1 cellular context compared by ENCODE assay signal in the genomic region with DNA sequence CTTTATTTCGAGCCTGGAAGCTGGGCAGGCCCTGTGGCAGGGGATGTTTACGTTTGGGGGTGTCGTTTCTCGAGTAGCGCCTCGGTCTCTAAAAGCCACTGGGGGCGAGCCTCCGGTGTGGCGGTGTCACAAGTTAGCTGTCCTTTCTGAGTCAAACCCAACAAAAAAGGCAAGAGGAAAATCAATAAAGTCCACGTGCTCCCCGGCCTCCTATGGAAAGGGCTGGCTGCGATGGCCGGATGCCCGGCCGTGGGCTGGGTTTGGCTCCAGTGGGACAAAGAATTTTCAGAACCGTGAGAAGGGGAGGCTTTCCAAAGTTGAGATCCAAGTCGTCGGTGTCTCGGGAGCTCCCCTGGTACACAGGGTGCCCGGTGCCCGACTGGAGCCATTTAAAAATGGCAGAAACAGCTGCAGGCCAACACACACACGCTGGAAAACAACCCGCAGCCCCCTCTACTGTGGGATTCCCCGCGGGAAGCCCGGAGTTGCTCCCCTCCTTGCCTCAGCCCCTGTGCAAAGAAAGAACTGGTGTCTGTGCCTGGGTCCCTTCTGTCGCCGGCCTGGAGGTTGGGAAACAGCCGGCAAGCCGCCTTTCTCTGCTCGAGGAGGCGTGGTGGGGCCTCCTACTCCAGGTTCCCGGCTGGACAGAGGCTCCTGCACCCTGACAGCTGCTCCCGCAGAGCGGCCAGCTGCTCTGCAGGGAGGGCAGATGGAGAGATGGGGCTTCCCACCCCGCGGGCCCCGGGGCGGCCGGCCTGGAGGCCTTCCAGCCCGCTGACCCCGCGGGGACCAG.
A peak's percentile ranks its signal among the peaks of the same experiment; 100 is the strongest.
TF ChIP-seq lines count a peak whose summit lies in the region.

No MANE protein-coding gene starts in this region.

TF ChIP-seq in HepG2, 621 proteins besides CTCF, POLR2A, EP300 and RAD21 (continued from another document):
- TF ChIP-seq, protein P1, sequence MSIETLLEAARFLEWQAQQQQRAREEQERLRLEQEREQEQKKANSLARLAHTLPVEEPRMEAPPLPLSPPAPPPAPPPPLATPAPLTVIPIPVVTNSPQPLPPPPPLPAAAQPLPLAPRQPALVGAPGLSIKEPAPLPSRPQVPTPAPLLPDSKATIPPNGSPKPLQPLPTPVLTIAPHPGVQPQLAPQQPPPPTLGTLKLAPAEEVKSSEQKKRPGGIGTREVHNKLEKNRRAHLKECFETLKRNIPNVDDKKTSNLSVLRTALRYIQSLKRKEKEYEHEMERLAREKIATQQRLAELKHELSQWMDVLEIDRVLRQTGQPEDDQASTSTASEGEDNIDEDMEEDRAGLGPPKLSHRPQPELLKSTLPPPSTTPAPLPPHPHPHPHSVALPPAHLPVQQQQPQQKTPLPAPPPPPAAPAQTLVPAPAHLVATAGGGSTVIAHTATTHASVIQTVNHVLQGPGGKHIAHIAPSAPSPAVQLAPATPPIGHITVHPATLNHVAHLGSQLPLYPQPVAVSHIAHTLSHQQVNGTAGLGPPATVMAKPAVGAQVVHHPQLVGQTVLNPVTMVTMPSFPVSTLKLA (IDR thresholded peaks at IDR 0.05): peak; percentile 67
- TF ChIP-seq ZNF839 (CRISPR knock-in tag; IDR thresholded peaks at IDR 0.05; ENCODE audit: borderline replicate concordance) (peak; percentile 61; the same call in 1 of the 2 replicates), ZNF496 (CRISPR knock-in tag; IDR thresholded peaks at IDR 0.05; ENCODE audit: insufficient replicate concordance) (no peak), JUNB (CRISPR knock-in tag; IDR thresholded peaks at IDR 0.05; ENCODE audit: borderline replicate concordance) (peak; percentile 56; the same call in 1 of the 2 replicates), RBM39 (IDR thresholded peaks at IDR 0.05; ENCODE audit: low read depth, low read length, poor library complexity, severe bottlenecking) (peak; percentile 74), RARA (CRISPR knock-in tag; IDR thresholded peaks at IDR 0.05) (peak; percentile 28; the same call in 1 of the 2 replicates), ZNF33B (CRISPR knock-in tag; IDR thresholded peaks at IDR 0.05) (no peak), FOXA3 (CRISPR knock-in tag; IDR thresholded peaks at IDR 0.05) (peak; percentile 60; the same call in 1 of the 2 replicates), ZNF746 (CRISPR knock-in tag; IDR thresholded peaks at IDR 0.05) (peak; percentile 35; the same call in 1 of the 2 replicates), ZNF879 (CRISPR knock-in tag; IDR thresholded peaks at IDR 0.05) (no peak; the same call in 1 of the 2 replicates)
- TF ChIP-seq, protein P2, sequence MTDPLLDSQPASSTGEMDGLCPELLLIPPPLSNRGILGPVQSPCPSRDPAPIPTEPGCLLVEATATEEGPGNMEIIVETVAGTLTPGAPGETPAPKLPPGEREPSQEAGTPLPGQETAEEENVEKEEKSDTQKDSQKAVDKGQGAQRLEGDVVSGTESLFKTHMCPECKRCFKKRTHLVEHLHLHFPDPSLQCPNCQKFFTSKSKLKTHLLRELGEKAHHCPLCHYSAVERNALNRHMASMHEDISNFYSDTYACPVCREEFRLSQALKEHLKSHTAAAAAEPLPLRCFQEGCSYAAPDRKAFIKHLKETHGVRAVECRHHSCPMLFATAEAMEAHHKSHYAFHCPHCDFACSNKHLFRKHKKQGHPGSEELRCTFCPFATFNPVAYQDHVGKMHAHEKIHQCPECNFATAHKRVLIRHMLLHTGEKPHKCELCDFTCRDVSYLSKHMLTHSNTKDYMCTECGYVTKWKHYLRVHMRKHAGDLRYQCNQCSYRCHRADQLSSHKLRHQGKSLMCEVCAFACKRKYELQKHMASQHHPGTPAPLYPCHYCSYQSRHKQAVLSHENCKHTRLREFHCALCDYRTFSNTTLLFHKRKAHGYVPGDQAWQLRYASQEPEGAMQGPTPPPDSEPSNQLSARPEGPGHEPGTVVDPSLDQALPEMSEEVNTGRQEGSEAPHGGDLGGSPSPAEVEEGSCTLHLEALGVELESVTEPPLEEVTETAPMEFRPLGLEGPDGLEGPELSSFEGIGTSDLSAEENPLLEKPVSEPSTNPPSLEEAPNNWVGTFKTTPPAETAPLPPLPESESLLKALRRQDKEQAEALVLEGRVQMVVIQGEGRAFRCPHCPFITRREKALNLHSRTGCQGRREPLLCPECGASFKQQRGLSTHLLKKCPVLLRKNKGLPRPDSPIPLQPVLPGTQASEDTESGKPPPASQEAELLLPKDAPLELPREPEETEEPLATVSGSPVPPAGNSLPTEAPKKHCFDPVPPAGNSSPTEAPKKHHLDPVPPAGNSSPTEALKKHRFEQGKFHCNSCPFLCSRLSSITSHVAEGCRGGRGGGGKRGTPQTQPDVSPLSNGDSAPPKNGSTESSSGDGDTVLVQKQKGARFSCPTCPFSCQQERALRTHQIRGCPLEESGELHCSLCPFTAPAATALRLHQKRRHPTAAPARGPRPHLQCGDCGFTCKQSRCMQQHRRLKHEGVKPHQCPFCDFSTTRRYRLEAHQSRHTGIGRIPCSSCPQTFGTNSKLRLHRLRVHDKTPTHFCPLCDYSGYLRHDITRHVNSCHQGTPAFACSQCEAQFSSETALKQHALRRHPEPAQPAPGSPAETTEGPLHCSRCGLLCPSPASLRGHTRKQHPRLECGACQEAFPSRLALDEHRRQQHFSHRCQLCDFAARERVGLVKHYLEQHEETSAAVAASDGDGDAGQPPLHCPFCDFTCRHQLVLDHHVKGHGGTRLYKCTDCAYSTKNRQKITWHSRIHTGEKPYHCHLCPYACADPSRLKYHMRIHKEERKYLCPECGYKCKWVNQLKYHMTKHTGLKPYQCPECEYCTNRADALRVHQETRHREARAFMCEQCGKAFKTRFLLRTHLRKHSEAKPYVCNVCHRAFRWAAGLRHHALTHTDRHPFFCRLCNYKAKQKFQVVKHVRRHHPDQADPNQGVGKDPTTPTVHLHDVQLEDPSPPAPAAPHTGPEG (CRISPR knock-in tag; IDR thresholded peaks at IDR 0.05): 0 out of 2 replicates have a peak, but pooled peaks have one; percentile 19
- TF ChIP-seq, protein P3, sequence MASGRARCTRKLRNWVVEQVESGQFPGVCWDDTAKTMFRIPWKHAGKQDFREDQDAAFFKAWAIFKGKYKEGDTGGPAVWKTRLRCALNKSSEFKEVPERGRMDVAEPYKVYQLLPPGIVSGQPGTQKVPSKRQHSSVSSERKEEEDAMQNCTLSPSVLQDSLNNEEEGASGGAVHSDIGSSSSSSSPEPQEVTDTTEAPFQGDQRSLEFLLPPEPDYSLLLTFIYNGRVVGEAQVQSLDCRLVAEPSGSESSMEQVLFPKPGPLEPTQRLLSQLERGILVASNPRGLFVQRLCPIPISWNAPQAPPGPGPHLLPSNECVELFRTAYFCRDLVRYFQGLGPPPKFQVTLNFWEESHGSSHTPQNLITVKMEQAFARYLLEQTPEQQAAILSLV (CRISPR knock-in tag; IDR thresholded peaks at IDR 0.05; ENCODE audit: borderline replicate concordance): 0 out of 2 replicates have a peak, but pooled peaks have one; percentile 40
- TF ChIP-seq, protein P4, sequence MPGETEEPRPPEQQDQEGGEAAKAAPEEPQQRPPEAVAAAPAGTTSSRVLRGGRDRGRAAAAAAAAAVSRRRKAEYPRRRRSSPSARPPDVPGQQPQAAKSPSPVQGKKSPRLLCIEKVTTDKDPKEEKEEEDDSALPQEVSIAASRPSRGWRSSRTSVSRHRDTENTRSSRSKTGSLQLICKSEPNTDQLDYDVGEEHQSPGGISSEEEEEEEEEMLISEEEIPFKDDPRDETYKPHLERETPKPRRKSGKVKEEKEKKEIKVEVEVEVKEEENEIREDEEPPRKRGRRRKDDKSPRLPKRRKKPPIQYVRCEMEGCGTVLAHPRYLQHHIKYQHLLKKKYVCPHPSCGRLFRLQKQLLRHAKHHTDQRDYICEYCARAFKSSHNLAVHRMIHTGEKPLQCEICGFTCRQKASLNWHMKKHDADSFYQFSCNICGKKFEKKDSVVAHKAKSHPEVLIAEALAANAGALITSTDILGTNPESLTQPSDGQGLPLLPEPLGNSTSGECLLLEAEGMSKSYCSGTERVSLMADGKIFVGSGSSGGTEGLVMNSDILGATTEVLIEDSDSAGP (CRISPR knock-in tag; IDR thresholded peaks at IDR 0.05; ENCODE audit: borderline replicate concordance): peak; percentile 39; the same call in 1 of the 2 replicates
